ENCODE assay signal across 21 cellular contexts in genomic region chr15:43772624-43773023, GRCh38. TPM values are rescaled to one million over a fixed set of nuclear protein-coding genes. Genes with fewer than 3 reads are reported as not detected.
DNase-seq lines count a peak whose midpoint lies in the region; ATAC-seq and TF ChIP-seq lines count a peak whose summit lies in the region.
"Had no signal": no experiment of that assay in that cellular context is flagged by ENCODE, and none has a peak within 500 bp of the region (broad histone marks: within the 10 kb centered on the region; RNA-seq: fewer than 3 reads in every experiment).

No MANE protein-coding gene starts in this region.

- no peaks in the 10 kb centered on the region for H3K27me3 ChIP-seq in mammary epithelial cell (ENCODE audit: insufficient read depth, low read length)
- no peaks in the 10 kb centered on the region for H3K27me3 ChIP-seq in Karpas-422 (ENCODE audit: low read length)
- no peaks in the 10 kb centered on the region for H3K27me3 ChIP-seq in subcutaneous abdominal adipose tissue (ENCODE audit: control insufficient read depth in 5 of 5, insufficient read depth in 4 of 5, low read length in 5 of 5)
- H3K27me3 ChIP-seq in neural progenitor cell: peaks cover 19% of the 10 kb centered on the region
- H3K27me3 ChIP-seq: BLaER1 treated with 17β-estradiol and CSF1 and Interleukin-3, amounts not matched to agents 10 nM and 100 nM; MG63 had no signal

- POLR2A ChIA-PET in MCF 10A (lab: Yijun Ruan, JAX): interaction anchor here (0.8 to 3.6 kb wide), 8 partner anchors 9 to 28 kb away, joined by 3 to 23 read pairs (median 4); partner anchors contain the start of genes HYPK, PDIA3, SERF2 and SERINC4

- TF ChIP-seq CTCF in MCF 10A (IDR thresholded peaks at IDR 0.05; ENCODE audit: unreplicated experiment) (no peak), mammary epithelial cell (conservative IDR thresholded peaks at IDR 0.05 in 1 of 2, IDR thresholded peaks at IDR 0.05 in 1 of 2; ENCODE audit: extremely low read depth in 1 of 2, insufficient read depth in 1 of 2, low read depth in 1 of 2, low read length in 2 of 2) (no peak), neural progenitor cell (IDR thresholded peaks at IDR 0.05) (no peak)

- H3K9me3 Mint-ChIP-seq in MCF 10A (ENCODE audit: unreplicated experiment) (no peaks in the 10 kb centered on the region), neural progenitor cell (no peaks in the 10 kb centered on the region)
- H3K9me3 Mint-ChIP-seq in dendritic cell treated with granulocyte-macrophage colony-stimulating factor and Interleukin-4, amounts not matched to agents 40 ng/mL and 50 ng/mL, for 4 days: no peaks in the 10 kb centered on the region
- H3K9me3 Mint-ChIP-seq: CD4-positive, alpha-beta T cell had no signal

- H3K36me3 ChIP-seq in mammary epithelial cell (ENCODE audit: insufficient read depth, low read length) (peaks cover 32% of the 10 kb centered on the region), Karpas-422 (ENCODE audit: insufficient read depth, low read length) (peaks cover 66% of the 10 kb centered on the region), subcutaneous abdominal adipose tissue (ENCODE audit: control insufficient read depth in 5 of 5, insufficient read depth in 5 of 5, low read length in 5 of 5) (peaks cover 40 to 60% (median 44%) of the 10 kb centered on the region in 5 donors), neural progenitor cell (peaks cover 34% of the 10 kb centered on the region)

- H4K20me1 ChIP-seq in mammary epithelial cell (ENCODE audit: insufficient read depth, low read length) (no peaks in the 10 kb centered on the region), Karpas-422 (ENCODE audit: insufficient read depth, low read depth, low read length) (peaks cover 28% of the 10 kb centered on the region), neural progenitor cell (ENCODE audit: low read depth) (peaks cover 16% of the 10 kb centered on the region)

- peaks cover 84% of the 10 kb centered on the region for H3F3A ChIP-seq in neural progenitor cell (ENCODE audit: low read depth)

- no peak overlapping the region for H3K4me3 ChIP-seq in mammary epithelial cell (replicated peaks in 1 of 3; ENCODE audit: insufficient read depth in 1 of 3, low read depth in 2 of 3, low read length in 3 of 3)
- H3K4me3 ChIP-seq in Karpas-422 (ENCODE audit: low read length): no peak overlapping the region
- no peak overlapping the region for H3K4me3 ChIP-seq in subcutaneous abdominal adipose tissue (ENCODE audit: low read depth in 1 of 5, low read length in 5 of 5)
- no peak overlapping the region for H3K4me3 ChIP-seq in neural progenitor cell
- H3K4me3 ChIP-seq: A549; BLaER1 treated with 17β-estradiol and CSF1 and Interleukin-3, amounts not matched to agents 10 nM and 100 nM; MG63; SK-N-MC had no signal

- BruUV-seq in MCF 10A (replicated peaks; lab: Mats Ljungman, UMichigan): no TSS peak
- BruUV-seq in mammary epithelial cell (replicated peaks; lab: Mats Ljungman, UMichigan): no TSS peak

- CTCF ChIA-PET in MCF 10A (lab: Yijun Ruan, JAX) (interaction anchor here (1.8 to 3.2 kb wide), 2 partner anchors 13 to 23 kb away, joined by 5 to 23 read pairs; no protein-coding TSS in a partner anchor), mammary epithelial cell (lab: Charles Lee; ENCODE audit: low non-redundant PET) (no interaction called here)

- H2AFZ ChIP-seq in mammary epithelial cell (ENCODE audit: low read depth, low read length) (no peak overlapping the region), Karpas-422 (ENCODE audit: low read length) (no peak overlapping the region), neural progenitor cell (replicated peaks) (no peak overlapping the region)

- intact Hi-C loops in MCF 10A (cut with micrococcal nuclease): no loop called here
- intact Hi-C loops in mammary epithelial cell (cut with micrococcal nuclease): no loop called here
- intact Hi-C loops in dendritic cell treated with granulocyte-macrophage colony-stimulating factor and Interleukin-4, amounts not matched to agents 40 ng/mL and 50 ng/mL, for 4 days (cut with micrococcal nuclease): loop anchor here (10.0 kb wide), 1 partner anchor 52 kb away; the partner anchor contains the start of genes MFAP1 and WDR76

- no peaks in the 10 kb centered on the region for H3K9me2 ChIP-seq in Karpas-422 (replicated peaks; ENCODE audit: insufficient read depth, low read length)

- no peak for ATAC-seq in GM21526 (IDR thresholded peaks at IDR 0.05; ENCODE audit: low FRiP score, unreplicated experiment)
- ATAC-seq: A549 had no signal

- H3K27me3 Mint-ChIP-seq in MCF 10A (ENCODE audit: insufficient read depth, unreplicated experiment): no peaks in the 10 kb centered on the region
- H3K27me3 Mint-ChIP-seq in dendritic cell treated with granulocyte-macrophage colony-stimulating factor and Interleukin-4, amounts not matched to agents 40 ng/mL and 50 ng/mL, for 4 days: no peaks in the 10 kb centered on the region
- H3K27me3 Mint-ChIP-seq in neural progenitor cell (ENCODE audit: insufficient read depth, low read depth): peaks cover 5% of the 10 kb centered on the region
- H3K27me3 Mint-ChIP-seq: CD4-positive, alpha-beta T cell had no signal

- dilution Hi-C loops in mammary epithelial cell (cut with HindIII; ENCODE audit: low sequenced_read_pairs): no loop called here

- H3K4me1 Mint-ChIP-seq in MCF 10A (ENCODE audit: insufficient read depth, unreplicated experiment) (peaks cover 18% of the 10 kb centered on the region), neural progenitor cell (no peaks in the 10 kb centered on the region)
- peaks cover 74% of the 10 kb centered on the region for H3K4me1 Mint-ChIP-seq in dendritic cell treated with granulocyte-macrophage colony-stimulating factor and Interleukin-4, amounts not matched to agents 40 ng/mL and 50 ng/mL, for 4 days (ENCODE audit: low read depth)

- H3K27ac ChIP-seq in mammary epithelial cell (ENCODE audit: insufficient read depth, low read depth, low read length) (no peak overlapping the region), Karpas-422 (ENCODE audit: low read length) (peak overlapping the region; percentile 99), subcutaneous abdominal adipose tissue (ENCODE audit: low read depth, low read length) (peak overlapping the region; percentile 16), neural progenitor cell (no peak overlapping the region)
- H3K27ac ChIP-seq: A549, SK-N-MC had no signal

- H3K36me3 Mint-ChIP-seq in MCF 10A (ENCODE audit: insufficient read depth, unreplicated experiment) (peaks cover 77% of the 10 kb centered on the region), neural progenitor cell (peaks cover 35% of the 10 kb centered on the region)
- H3K36me3 Mint-ChIP-seq in dendritic cell treated with granulocyte-macrophage colony-stimulating factor and Interleukin-4, amounts not matched to agents 40 ng/mL and 50 ng/mL, for 4 days (ENCODE audit: low read depth): peaks cover 88% of the 10 kb centered on the region

- in situ Hi-C loops in mammary epithelial cell (cut with MboI; ENCODE audit: low sequenced_read_pairs in 2 of 2): no loop called here

- DNase-seq in MCF 10A (ENCODE audit: unreplicated experiment) (no peak), mammary epithelial cell (no peak), Karpas-422 (peak; percentile 47), NCI-H345 treated with DMSO at 0.1 percent for 48 hours (lab: John Stamatoyannopoulos, UW; ENCODE audit: unreplicated experiment) (no peak), neural progenitor cell (ENCODE audit: low spot score) (no peak)
- DNase-seq: AML-193; CD4-positive, alpha-beta T cell; MG63; NCI-H2029 treated with DMSO at 0.1 percent for 48 hours; NCI-H526 treated with DMSO at 0.1 percent for 48 hours; SIG-M5; SW 1271 had no signal

- H3K9ac ChIP-seq in mammary epithelial cell (ENCODE audit: insufficient read depth, low read length) (no peak overlapping the region), Karpas-422 (ENCODE audit: low read length) (0 out of 2 replicates have a peak overlapping the region, but pooled peaks have one; percentile 0), subcutaneous abdominal adipose tissue (ENCODE audit: low read length in 5 of 5) (peak overlapping the region in 1 of 5 donors; percentile 25), neural progenitor cell (no peak overlapping the region)

- H3K4me1 ChIP-seq in mammary epithelial cell (ENCODE audit: insufficient read depth, low read length): peaks cover 16% of the 10 kb centered on the region
- peaks cover 69% of the 10 kb centered on the region for H3K4me1 ChIP-seq in Karpas-422 (ENCODE audit: low read length)
- H3K4me1 ChIP-seq in subcutaneous abdominal adipose tissue (ENCODE audit: control insufficient read depth in 5 of 5, insufficient read depth in 5 of 5, low read length in 5 of 5): peaks cover 2 to 16% (median 12%) of the 10 kb centered on the region in 5 donors
- H3K4me1 ChIP-seq in neural progenitor cell: no peaks in the 10 kb centered on the region

- no peaks in the 10 kb centered on the region for H3K79me2 ChIP-seq in mammary epithelial cell (ENCODE audit: insufficient read depth, low read length)
- H3K79me2 ChIP-seq in Karpas-422 (ENCODE audit: low read length): peaks cover 23% of the 10 kb centered on the region
- no peaks in the 10 kb centered on the region for H3K79me2 ChIP-seq in neural progenitor cell (ENCODE audit: low read depth)

- H3K9me3 ChIP-seq in mammary epithelial cell (replicated peaks; ENCODE audit: insufficient read depth, low read length) (no peaks in the 10 kb centered on the region), Karpas-422 (ENCODE audit: low read length) (no peaks in the 10 kb centered on the region), subcutaneous abdominal adipose tissue (ENCODE audit: control insufficient read depth in 5 of 5, low read length in 5 of 5) (no peaks in the 10 kb centered on the region), neural progenitor cell (ENCODE audit: low read depth) (no peaks in the 10 kb centered on the region)
- H3K9me3 ChIP-seq: A549; BLaER1 treated with 17β-estradiol and CSF1 and Interleukin-3, amounts not matched to agents 10 nM and 100 nM; MG63 had no signal

- H3K27ac Mint-ChIP-seq in MCF 10A (ENCODE audit: low read depth, unreplicated experiment) (peak overlapping the region; percentile 91), neural progenitor cell (no peak overlapping the region)
- peak overlapping the region; percentile 78 for H3K27ac Mint-ChIP-seq in dendritic cell treated with granulocyte-macrophage colony-stimulating factor and Interleukin-4, amounts not matched to agents 40 ng/mL and 50 ng/mL, for 4 days
- H3K27ac Mint-ChIP-seq: CD4-positive, alpha-beta T cell had no signal

- H3K4me2 ChIP-seq in mammary epithelial cell (ENCODE audit: insufficient read depth, low read depth, low read length) (no peak overlapping the region), Karpas-422 (ENCODE audit: low read depth, low read length, poor library complexity, severe bottlenecking) (peak overlapping the region; percentile 16), neural progenitor cell (no peak overlapping the region)
- H3K4me2 ChIP-seq: A549 had no signal

- H3K4me3 Mint-ChIP-seq in MCF 10A (ENCODE audit: unreplicated experiment) (no peak overlapping the region), neural progenitor cell (no peak overlapping the region)
- no peak overlapping the region for H3K4me3 Mint-ChIP-seq in dendritic cell treated with granulocyte-macrophage colony-stimulating factor and Interleukin-4, amounts not matched to agents 40 ng/mL and 50 ng/mL, for 4 days

RNA-seq across cellular contexts. Expression of gene ELL3, which starts 4.1 kb away (rescaled TPM):
- total RNA-seq in MCF 10A (2022) (0.61 and 0.86 TPM in 2 replicates), mammary epithelial cell (1 to 10 TPM; 1.7 to 5.7 TPM), neural progenitor cell (ENCODE audit: low replicate concordance) (3.1 and 5.1 TPM in 2 replicates)
- 2.8 TPM for polyA plus RNA-seq in mammary epithelial cell
- 10.9 TPM for polyA minus RNA-seq in mammary epithelial cell
- 522 and 565 TPM in 2 replicates for total RNA-seq in Karpas-422 (2014; rRNA removed; shearing (Covaris generic); ENCODE audit: low replicate concordance)

RNA-seq across cellular contexts. Expression of gene SERF2, which starts 19.5 kb away (rescaled TPM):
- total RNA-seq in MCF 10A (2022) (697 and 717 TPM in 2 replicates), mammary epithelial cell (100 to 1,000 TPM; 191 to 636 TPM), neural progenitor cell (ENCODE audit: low replicate concordance) (249 and 430 TPM in 2 replicates)
- 987 TPM for polyA plus RNA-seq in mammary epithelial cell
- polyA minus RNA-seq in mammary epithelial cell: 365 TPM
- total RNA-seq in Karpas-422 (2014; rRNA removed; shearing (Covaris generic); ENCODE audit: low replicate concordance): 882 and 1,084 TPM in 2 replicates

RNA-seq across cellular contexts. Expression of gene PDIA3, which starts 26.4 kb away (rescaled TPM):
- total RNA-seq in MCF 10A (2022) (630 and 765 TPM in 2 replicates), mammary epithelial cell (100 to 1,000 TPM; 157 to 509 TPM), neural progenitor cell (ENCODE audit: low replicate concordance) (198 and 315 TPM in 2 replicates)
- 153 TPM for polyA plus RNA-seq in mammary epithelial cell
- 142 TPM for polyA minus RNA-seq in mammary epithelial cell
- total RNA-seq in Karpas-422 (2014; rRNA removed; shearing (Covaris generic); ENCODE audit: low replicate concordance): 160 and 198 TPM in 2 replicates

RNA-seq across cellular contexts. Expression of gene SERINC4, which starts 27.4 kb away (rescaled TPM):
- 0.20 TPM in 1 of 2 replicates, not detected in the other for total RNA-seq in MCF 10A (2022)
- total RNA-seq in mammary epithelial cell: under 1 TPM in 1 of 2 donors, not detected in 1; 0.17 TPM
- 0.11 TPM for polyA plus RNA-seq in mammary epithelial cell
- not detected for polyA minus RNA-seq in mammary epithelial cell
- not detected in 2 replicates for total RNA-seq in Karpas-422 (2014; rRNA removed; shearing (Covaris generic); ENCODE audit: low replicate concordance)
- total RNA-seq in neural progenitor cell (ENCODE audit: low replicate concordance): 0.50 TPM in 1 of 2 replicates, not detected in the other
- total RNA-seq: G401, H4, HT-29 had no signal

RNA-seq across cellular contexts. Expression of gene HYPK, which starts 27.8 kb away (rescaled TPM):
- 31.1 and 34.5 TPM in 2 replicates for total RNA-seq in MCF 10A (2022)
- 10 to 100 TPM in 1 of 2 donors, 1 to 10 TPM in 1; 5.5 to 20.2 TPM for total RNA-seq in mammary epithelial cell
- polyA plus RNA-seq in mammary epithelial cell: 4.1 TPM
- polyA minus RNA-seq in mammary epithelial cell: 14.8 TPM
- total RNA-seq in Karpas-422 (2014; rRNA removed; shearing (Covaris generic); ENCODE audit: low replicate concordance): 31.1 and 32.5 TPM in 2 replicates
- total RNA-seq in neural progenitor cell (ENCODE audit: low replicate concordance): 6.7 and 8.3 TPM in 2 replicates

Comparison
In these comparisons a context has a peak if more than half of its experiments do, and no peak if none do; other contexts are left out.
1. H3K27ac ChIP-seq: peak in Karpas-422 (single experiment) and subcutaneous abdominal adipose tissue (single experiment); none in mammary epithelial cell (single experiment) and neural progenitor cell (single experiment).
2. RNA of gene ELL3, which starts 4.1 kb away (total RNA-seq): 522 to 565 TPM in Karpas-422; 1.7 to 5.7 TPM in mammary epithelial cell, 3.1 to 5.1 TPM in neural progenitor cell and 0.61 to 0.86 TPM in MCF 10A; every median in the first group is over 10 times any median in the second.